8 cellular contexts compared by ENCODE assay signal in the genomic region with DNA sequence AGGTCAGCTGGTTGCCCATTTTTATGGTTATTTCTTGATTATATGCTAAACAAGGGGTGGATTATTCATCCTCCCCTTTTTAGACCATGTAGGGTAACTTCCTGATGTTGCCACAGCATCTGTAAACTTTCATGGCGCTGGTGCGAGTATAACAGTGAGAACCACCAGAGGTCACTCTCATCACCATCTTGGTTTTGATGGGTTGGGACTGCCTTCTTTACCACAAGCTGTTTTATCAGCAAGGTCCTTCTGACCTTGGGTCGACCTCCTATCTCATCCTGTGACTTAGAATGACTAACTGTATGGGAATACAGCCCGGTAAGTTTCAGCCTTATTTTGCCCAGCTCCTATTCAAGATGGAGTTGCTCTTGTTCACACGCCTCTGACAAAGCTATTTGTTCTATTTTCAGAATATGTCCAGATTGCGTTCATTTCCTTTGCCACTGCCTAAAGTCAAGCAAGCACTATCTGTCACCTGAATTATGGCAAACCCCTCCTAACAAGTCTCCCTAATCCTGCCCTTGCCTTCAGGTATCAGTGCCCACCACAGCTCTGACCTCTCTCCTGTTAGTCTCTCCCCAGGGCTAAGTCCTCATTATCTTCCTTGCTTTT.
DNase-seq lines count a peak whose midpoint lies in the region; ATAC-seq and TF ChIP-seq lines count a peak whose summit lies in the region.
"Had no signal": no experiment of that assay in that cellular context is flagged by ENCODE, and none has a peak within 500 bp of the region (broad histone marks: within the 10 kb centered on the region; RNA-seq: fewer than 3 reads in every experiment).

No MANE protein-coding gene starts in this region.

- DNase-seq in NAMALWA (ENCODE audit: low spot score) (peak; percentile 17), choroid plexus epithelial cell (ENCODE audit: low read depth) (peak; percentile 55), nephron progenitor cell (peak; percentile 27), NCI-H2196 treated with DMSO at 0.1 percent for 48 hours (lab: John Stamatoyannopoulos, UW; ENCODE audit: unreplicated experiment) (no peak), amniotic stem cell (lab: John Stamatoyannopoulos, UW) (no peak)
- DNase-seq: activated T-cell treated with anti-CD3 and anti-CD28 coated beads, Interleukin-2, amount 50 U/mL, for 24 hours had no signal

- no peaks in the 10 kb centered on the region for H3K36me3 Mint-ChIP-seq in nephron progenitor cell (ENCODE audit: low read depth)

- H3K27ac Mint-ChIP-seq in nephron progenitor cell, result no peak overlapping the region
- H3K27ac Mint-ChIP-seq: activated T-cell treated with anti-CD3 and anti-CD28 coated beads, Interleukin-2, amount 50 U/mL, for 24 hours had no signal

- no peak for ATAC-seq in GM21528 (IDR thresholded peaks at IDR 0.05; ENCODE audit: low FRiP score, unreplicated experiment)

- peak; percentile 14 for TF ChIP-seq CTCF in GM12873 (IDR thresholded peaks at IDR 0.05; ENCODE audit: insufficient read depth, low read depth, low read length, missing control alignments)
- TF ChIP-seq CTCF in choroid plexus epithelial cell (conservative IDR thresholded peaks at IDR 0.05; ENCODE audit: low read depth, low read length), result peak; percentile 68
- TF ChIP-seq CTCF in nephron progenitor cell (IDR thresholded peaks at IDR 0.05), result peak; percentile 51

- H3K4me1 Mint-ChIP-seq in nephron progenitor cell, result peaks cover 11% of the 10 kb centered on the region

- no peaks in the 10 kb centered on the region for H3K27me3 Mint-ChIP-seq in nephron progenitor cell (ENCODE audit: low read depth, poor library complexity)
- H3K27me3 Mint-ChIP-seq: activated T-cell treated with anti-CD3 and anti-CD28 coated beads, Interleukin-2, amount 50 U/mL, for 24 hours had no signal

- no peak overlapping the region for H3K4me3 ChIP-seq in choroid plexus epithelial cell (ENCODE audit: low read depth, low read length)

- H3K9me3 Mint-ChIP-seq in nephron progenitor cell, result no peaks in the 10 kb centered on the region

- no peak overlapping the region for H3K4me3 Mint-ChIP-seq in nephron progenitor cell
- H3K4me3 Mint-ChIP-seq: activated T-cell treated with anti-CD3 and anti-CD28 coated beads, Interleukin-2, amount 50 U/mL, for 24 hours had no signal

Comparison
In these comparisons a context has a peak if more than half of its experiments do, and no peak if none do; other contexts are left out.
1. CTCF ChIP-seq: peak in every context shown above with its lines; median percentile 68 in choroid plexus epithelial cell; 51 in nephron progenitor cell; 14 in GM12873.
2. DNase-seq: peak in NAMALWA (single experiment), choroid plexus epithelial cell (single experiment) and nephron progenitor cell (single experiment); none in NCI-H2196 treated with DMSO at 0.1 percent for 48 hours (single experiment) and amniotic stem cell (single experiment).